8 cellular contexts compared by ENCODE assay signal in the genomic region with DNA sequence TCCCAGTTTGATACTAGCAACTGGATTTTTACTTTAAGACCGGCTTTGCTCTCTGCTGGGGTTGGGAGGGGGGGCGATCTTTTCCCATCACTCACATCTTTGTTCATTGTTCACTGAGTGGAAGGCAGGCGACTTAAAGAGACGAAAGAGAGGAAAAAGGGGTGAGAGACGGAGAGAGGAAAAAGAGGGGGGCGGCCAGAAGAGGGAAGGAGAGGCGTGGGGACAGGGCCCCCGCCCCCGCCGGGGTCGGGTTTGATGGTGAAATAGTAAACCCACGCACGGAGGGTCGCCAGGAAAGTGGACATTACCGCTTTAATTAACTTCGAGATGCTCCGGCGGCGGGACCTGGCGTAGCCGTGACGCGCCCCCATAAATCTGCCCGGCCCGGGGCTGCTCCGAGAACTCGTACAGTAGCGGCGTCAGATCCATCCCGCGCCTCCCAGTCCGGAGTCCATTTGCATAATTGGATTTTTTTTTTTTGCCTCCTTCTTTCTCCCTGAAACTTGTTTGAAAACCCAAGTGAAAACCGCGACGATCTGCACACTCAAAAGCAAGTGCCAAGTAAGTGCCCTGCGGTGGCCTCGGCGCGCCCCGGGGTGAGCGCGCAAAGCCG.
A peak's percentile ranks its signal among the peaks of the same experiment; 100 is the strongest.
DNase-seq lines count a peak whose midpoint lies in the region; ATAC-seq and TF ChIP-seq lines count a peak whose summit lies in the region.

No MANE protein-coding gene starts in this region.

- peak overlapping the region; percentile 84 for H2AFZ ChIP-seq in GM23248
- peak overlapping the region; percentile 19 for H2AFZ ChIP-seq in hepatocyte

- H3K36me3 ChIP-seq in GM23248 (ENCODE audit: low read depth) (no peaks in the 10 kb centered on the region), WERI-Rb-1 (no peaks in the 10 kb centered on the region), hepatocyte (replicated peaks; ENCODE audit: insufficient read depth, low read depth) (no peaks in the 10 kb centered on the region), skeletal muscle tissue (ENCODE audit: control insufficient read depth in 3 of 3, insufficient read depth in 3 of 3, low read length in 3 of 3) (no peaks in the 10 kb centered on the region)

- H3K4me3 ChIP-seq in GM23248 (peak overlapping the region; percentile 76), WERI-Rb-1 (ENCODE audit: low read depth, low read length) (peak overlapping the region; percentile 62), hepatocyte (peak overlapping the region; percentile 44), skeletal muscle tissue (ENCODE audit: low read length in 3 of 3) (peak overlapping the region; percentile 62 to 67 (median 66))

- TF ChIP-seq CTCF in WERI-Rb-1 (IDR thresholded peaks at IDR 0.05; ENCODE audit: low read depth, low read length) (no peak), hepatocyte (IDR thresholded peaks at IDR 0.05; ENCODE audit: poor library complexity) (no peak), GM10266 (IDR thresholded peaks at IDR 0.05; ENCODE audit: control insufficient read depth, insufficient read depth, low read depth, missing control alignments) (no peak)

- H3K4me1 ChIP-seq in GM23248 (ENCODE audit: insufficient read depth) (peaks cover 14% of the 10 kb centered on the region; the same call in 1 of the 2 replicates), hepatocyte (ENCODE audit: insufficient read depth) (peaks cover 33% of the 10 kb centered on the region), skeletal muscle tissue (ENCODE audit: control insufficient read depth in 3 of 3, insufficient read depth in 3 of 3, low read length in 3 of 3) (peaks cover 11 to 21% (median 16%) of the 10 kb centered on the region in 3 donors)

- H3K9ac ChIP-seq in GM23248 (peak overlapping the region; percentile 53), skeletal muscle tissue (ENCODE audit: low read depth in 1 of 3, low read length in 3 of 3) (peak overlapping the region; percentile 1 to 55 (median 14))

- H4K20me1 ChIP-seq in GM23248 (ENCODE audit: insufficient read depth) (no peaks in the 10 kb centered on the region), hepatocyte (ENCODE audit: insufficient read depth, poor library complexity, severe bottlenecking) (no peaks in the 10 kb centered on the region)

- H3K4me2 ChIP-seq in GM23248 (ENCODE audit: unreplicated experiment) (peak overlapping the region; percentile 82), hepatocyte (peak overlapping the region; percentile 91)

- no peak for ATAC-seq in GM18519 (IDR thresholded peaks at IDR 0.05; ENCODE audit: low FRiP score, unreplicated experiment)

- H3K27me3 ChIP-seq in GM23248 (replicated peaks; ENCODE audit: insufficient read depth) (peaks cover 13% of the 10 kb centered on the region; the same call in 1 of the 2 replicates), WERI-Rb-1 (ENCODE audit: insufficient read depth, low read depth, severe bottlenecking) (peaks cover 6% of the 10 kb centered on the region), hepatocyte (peaks cover 84% of the 10 kb centered on the region), skeletal muscle tissue (ENCODE audit: control insufficient read depth in 3 of 3, insufficient read depth in 3 of 3, low read length in 3 of 3) (peaks cover 43 to 52% (median 45%) of the 10 kb centered on the region in 3 donors)

- H3K9me3 ChIP-seq in GM23248 (ENCODE audit: low read depth) = no peaks in the 10 kb centered on the region
- no peaks in the 10 kb centered on the region for H3K9me3 ChIP-seq in WERI-Rb-1 (ENCODE audit: severe bottlenecking)
- H3K9me3 ChIP-seq in hepatocyte (ENCODE audit: low read depth) = no peaks in the 10 kb centered on the region
- H3K9me3 ChIP-seq in skeletal muscle tissue (ENCODE audit: control insufficient read depth in 3 of 3, low read length in 3 of 3) = no peaks in the 10 kb centered on the region

- DNase-seq in GM23248 = peak; percentile 53
- peak; percentile 35 for DNase-seq in WERI-Rb-1
- peak; percentile 38 for DNase-seq in hepatocyte (ENCODE audit: low spot score)
- no peak for DNase-seq in epidermal melanocyte (ENCODE audit: insufficient read length, low spot score)
- DNase-seq in GM10266 (ENCODE audit: extremely low spot score) = no peak
- DNase-seq in effector CD8-positive, alpha-beta T cell (lab: John Stamatoyannopoulos, UW) = no peak

- H3F3A ChIP-seq in GM23248 (ENCODE audit: insufficient read depth) = peaks cover 4% of the 10 kb centered on the region; the same call in 1 of the 2 replicates

- no peaks in the 10 kb centered on the region for H3K79me2 ChIP-seq in GM23248 (ENCODE audit: insufficient read depth)
- peaks cover 3% of the 10 kb centered on the region for H3K79me2 ChIP-seq in hepatocyte

- no peaks in the 10 kb centered on the region for H3K9me2 ChIP-seq in GM23248 (ENCODE audit: insufficient read depth)
- H3K9me2 ChIP-seq in hepatocyte (replicated peaks; ENCODE audit: insufficient read depth) = no peaks in the 10 kb centered on the region

- H3K27ac ChIP-seq in GM23248 (no peak overlapping the region), WERI-Rb-1 (peak overlapping the region; percentile 39; the same call in 1 of the 2 replicates), hepatocyte (peak overlapping the region; percentile 47), skeletal muscle tissue (ENCODE audit: low read depth, low read length) (no peak overlapping the region)

- in situ Hi-C loops in GM23248 (cut with MboI) = no loop called here

- 0 to 2% methylated on average over 39 of the region's 43 CpGs for WGBS in GM23248 (ENCODE audit: low coverage in 1 of 2, low lambda C conversion rate in 2 of 2, missing lambda C conversion rate in 2 of 2), 2 experiments
- under 1% methylated on average over 37 of the region's 43 CpGs for WGBS in hepatocyte (ENCODE audit: low lambda C conversion rate, missing lambda C conversion rate)

Comparison
In these comparisons a context has a peak if more than half of its experiments do, and no peak if none do; other contexts are left out.
1. DNase-seq: peak in GM23248 (single experiment), WERI-Rb-1 (single experiment) and hepatocyte (single experiment); none in epidermal melanocyte (single experiment), GM10266 (single experiment) and effector CD8-positive, alpha-beta T cell (single experiment).
2. H3K27ac ChIP-seq: peak in WERI-Rb-1 (single experiment) and hepatocyte (single experiment); none in GM23248 (single experiment) and skeletal muscle tissue (single experiment).
3. Peak in every context shown above with its lines, with median percentiles within 50 percentile points of each other: H3K4me3 ChIP-seq.